Comparison of ENCODE assay signal across 21 cellular contexts in genomic region chr11:34846467-34846866, GRCh38.
"Had no signal": no experiment of that assay in that cellular context is flagged by ENCODE, and none has a peak within 500 bp of the region (broad histone marks: within the 10 kb centered on the region; RNA-seq: fewer than 3 reads in every experiment).

No MANE protein-coding gene starts in this region.

- H3K36me3 ChIP-seq: esophagus muscularis mucosa, gastroesophageal sphincter, heart left ventricle, left ventricle myocardium inferior, lower lobe of right lung had no signal

- H3K9me3 ChIP-seq: esophagus muscularis mucosa, gastroesophageal sphincter, heart left ventricle, left ventricle myocardium inferior, lower lobe of right lung, mucosa of descending colon had no signal

- H2AFZ ChIP-seq: hepatocyte had no signal

- DNase-seq: dermis blood vessel endothelial cell; dorsolateral prefrontal cortex; effector CD4-positive, alpha-beta T cell; effector memory CD4-positive, alpha-beta T cell; foreskin keratinocyte; heart left ventricle; hypothalamus; immature natural killer cell; islet precursor cell; kidney; kidney glomerular epithelial cell; left colon; left ventricle myocardium inferior; lower lobe of right lung; mesenchymal stem cell; mucosa of descending colon had no signal

- H3K4me1 ChIP-seq: esophagus muscularis mucosa, foreskin keratinocyte, gastroesophageal sphincter, heart left ventricle, left ventricle myocardium inferior, lower lobe of right lung had no signal

- ATAC-seq: foreskin keratinocyte, gastroesophageal sphincter, heart left ventricle, left colon, left lobe of liver, lower lobe of right lung, mucosa of descending colon had no signal

- H3K4me3 ChIP-seq: coronary artery, dorsolateral prefrontal cortex, esophagus muscularis mucosa, gastroesophageal sphincter, heart left ventricle, hepatocyte, left ventricle myocardium inferior, lower lobe of right lung, mucosa of descending colon had no signal

- H3K27ac ChIP-seq: coronary artery, dorsolateral prefrontal cortex, esophagus muscularis mucosa, foreskin keratinocyte, gastroesophageal sphincter, heart left ventricle, hepatocyte, left ventricle myocardium inferior, lower lobe of right lung had no signal

- H3K27me3 ChIP-seq: dorsolateral prefrontal cortex, esophagus muscularis mucosa, foreskin keratinocyte, gastroesophageal sphincter, heart left ventricle, hepatocyte had no signal

- H3K4me2 ChIP-seq: hepatocyte had no signal

- H3K79me2 ChIP-seq: hepatocyte had no signal
